Comparison of ENCODE assay signal across 1 cellular context in the genomic region with DNA sequence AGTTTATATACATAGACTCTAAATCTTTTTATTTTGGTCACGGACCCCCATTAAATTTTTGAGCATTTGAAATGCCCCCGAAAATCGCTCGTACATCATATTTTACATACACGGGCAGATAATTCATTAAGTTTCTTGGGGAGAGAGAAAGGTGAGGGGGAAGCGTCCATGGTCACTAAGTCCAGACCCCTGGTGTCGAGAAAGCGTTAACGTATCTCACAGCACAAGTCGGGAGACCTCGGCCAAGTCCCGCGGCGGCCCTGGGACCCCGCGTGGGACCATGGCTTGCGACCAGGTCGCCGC.
A peak's percentile ranks its signal among the peaks of the same experiment; 100 is the strongest.
TF ChIP-seq lines count a peak whose summit lies in the region.

No MANE protein-coding gene starts in this region.

TF ChIP-seq in HepG2, 621 proteins besides CTCF, POLR2A, EP300 and RAD21 (continued from another document):
- TF ChIP-seq SP140L (CRISPR knock-in tag; IDR thresholded peaks at IDR 0.05; ENCODE audit: borderline replicate concordance): peak; percentile 28; the same call in 1 of the 2 replicates
- no peak for TF ChIP-seq ZFP36 (IDR thresholded peaks at IDR 0.05; ENCODE audit: borderline replicate concordance, low read depth, low read length, partially characterized antibody)
- no peak for TF ChIP-seq TCF12 (IDR thresholded peaks at IDR 0.05)
- peak; percentile 12; the same call in 1 of the 2 replicates for TF ChIP-seq TCF12 (CRISPR knock-in tag; IDR thresholded peaks at IDR 0.05)
- TF ChIP-seq, protein P1, sequence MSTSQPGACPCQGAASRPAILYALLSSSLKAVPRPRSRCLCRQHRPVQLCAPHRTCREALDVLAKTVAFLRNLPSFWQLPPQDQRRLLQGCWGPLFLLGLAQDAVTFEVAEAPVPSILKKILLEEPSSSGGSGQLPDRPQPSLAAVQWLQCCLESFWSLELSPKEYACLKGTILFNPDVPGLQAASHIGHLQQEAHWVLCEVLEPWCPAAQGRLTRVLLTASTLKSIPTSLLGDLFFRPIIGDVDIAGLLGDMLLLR (CRISPR knock-in tag; IDR thresholded peaks at IDR 0.05): peak; percentile 69; the same call in 1 of the 2 replicates
- 0 out of 2 replicates have a peak, but pooled peaks have one; percentile 25 for TF ChIP-seq MIXL1 (CRISPR knock-in tag; IDR thresholded peaks at IDR 0.05)
- TF ChIP-seq FOSL2 (CRISPR knock-in tag; IDR thresholded peaks at IDR 0.05): 0 out of 2 replicates have a peak, but pooled peaks have one; percentile 43
- TF ChIP-seq, protein P2, sequence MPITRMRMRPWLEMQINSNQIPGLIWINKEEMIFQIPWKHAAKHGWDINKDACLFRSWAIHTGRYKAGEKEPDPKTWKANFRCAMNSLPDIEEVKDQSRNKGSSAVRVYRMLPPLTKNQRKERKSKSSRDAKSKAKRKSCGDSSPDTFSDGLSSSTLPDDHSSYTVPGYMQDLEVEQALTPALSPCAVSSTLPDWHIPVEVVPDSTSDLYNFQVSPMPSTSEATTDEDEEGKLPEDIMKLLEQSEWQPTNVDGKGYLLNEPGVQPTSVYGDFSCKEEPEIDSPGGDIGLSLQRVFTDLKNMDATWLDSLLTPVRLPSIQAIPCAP (CRISPR knock-in tag; IDR thresholded peaks at IDR 0.05; ENCODE audit: low read depth): 0 out of 2 replicates have a peak, but pooled peaks have one; percentile 20
- TF ChIP-seq POLR2AphosphoS5 (IDR thresholded peaks at IDR 0.05; ENCODE audit: low read depth, low read length): 0 out of 2 replicates have a peak, but pooled peaks have one; percentile 18
- TF ChIP-seq KDM5A (IDR thresholded peaks at IDR 0.05; ENCODE audit: borderline replicate concordance, low read length): peak; percentile 21; the same call in 1 of the 2 replicates
- peak; percentile 79; the same call in 1 of the 2 replicates for TF ChIP-seq ZBTB7B (CRISPR knock-in tag; IDR thresholded peaks at IDR 0.05)
- peak; percentile 34 for TF ChIP-seq TEAD3 (CRISPR knock-in tag; optimal IDR thresholded peaks at IDR 0.05; ENCODE audit: borderline replicate concordance)
- TF ChIP-seq, protein P3, sequence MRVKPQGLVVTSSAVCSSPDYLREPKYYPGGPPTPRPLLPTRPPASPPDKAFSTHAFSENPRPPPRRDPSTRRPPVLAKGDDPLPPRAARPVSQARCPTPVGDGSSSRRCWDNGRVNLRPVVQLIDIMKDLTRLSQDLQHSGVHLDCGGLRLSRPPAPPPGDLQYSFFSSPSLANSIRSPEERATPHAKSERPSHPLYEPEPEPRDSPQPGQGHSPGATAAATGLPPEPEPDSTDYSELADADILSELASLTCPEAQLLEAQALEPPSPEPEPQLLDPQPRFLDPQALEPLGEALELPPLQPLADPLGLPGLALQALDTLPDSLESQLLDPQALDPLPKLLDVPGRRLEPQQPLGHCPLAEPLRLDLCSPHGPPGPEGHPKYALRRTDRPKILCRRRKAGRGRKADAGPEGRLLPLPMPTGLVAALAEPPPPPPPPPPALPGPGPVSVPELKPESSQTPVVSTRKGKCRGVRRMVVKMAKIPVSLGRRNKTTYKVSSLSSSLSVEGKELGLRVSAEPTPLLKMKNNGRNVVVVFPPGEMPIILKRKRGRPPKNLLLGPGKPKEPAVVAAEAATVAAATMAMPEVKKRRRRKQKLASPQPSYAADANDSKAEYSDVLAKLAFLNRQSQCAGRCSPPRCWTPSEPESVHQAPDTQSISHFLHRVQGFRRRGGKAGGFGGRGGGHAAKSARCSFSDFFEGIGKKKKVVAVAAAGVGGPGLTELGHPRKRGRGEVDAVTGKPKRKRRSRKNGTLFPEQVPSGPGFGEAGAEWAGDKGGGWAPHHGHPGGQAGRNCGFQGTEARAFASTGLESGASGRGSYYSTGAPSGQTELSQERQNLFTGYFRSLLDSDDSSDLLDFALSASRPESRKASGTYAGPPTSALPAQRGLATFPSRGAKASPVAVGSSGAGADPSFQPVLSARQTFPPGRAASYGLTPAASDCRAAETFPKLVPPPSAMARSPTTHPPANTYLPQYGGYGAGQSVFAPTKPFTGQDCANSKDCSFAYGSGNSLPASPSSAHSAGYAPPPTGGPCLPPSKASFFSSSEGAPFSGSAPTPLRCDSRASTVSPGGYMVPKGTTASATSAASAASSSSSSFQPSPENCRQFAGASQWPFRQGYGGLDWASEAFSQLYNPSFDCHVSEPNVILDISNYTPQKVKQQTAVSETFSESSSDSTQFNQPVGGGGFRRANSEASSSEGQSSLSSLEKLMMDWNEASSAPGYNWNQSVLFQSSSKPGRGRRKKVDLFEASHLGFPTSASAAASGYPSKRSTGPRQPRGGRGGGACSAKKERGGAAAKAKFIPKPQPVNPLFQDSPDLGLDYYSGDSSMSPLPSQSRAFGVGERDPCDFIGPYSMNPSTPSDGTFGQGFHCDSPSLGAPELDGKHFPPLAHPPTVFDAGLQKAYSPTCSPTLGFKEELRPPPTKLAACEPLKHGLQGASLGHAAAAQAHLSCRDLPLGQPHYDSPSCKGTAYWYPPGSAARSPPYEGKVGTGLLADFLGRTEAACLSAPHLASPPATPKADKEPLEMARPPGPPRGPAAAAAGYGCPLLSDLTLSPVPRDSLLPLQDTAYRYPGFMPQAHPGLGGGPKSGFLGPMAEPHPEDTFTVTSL (CRISPR knock-in tag; IDR thresholded peaks at IDR 0.05; ENCODE audit: borderline replicate concordance): 0 out of 2 replicates have a peak, but pooled peaks have one; percentile 15
- no peak for TF ChIP-seq RBM39 (IDR thresholded peaks at IDR 0.05; ENCODE audit: low read depth, low read length, poor library complexity, severe bottlenecking)
- TF ChIP-seq, protein P4, sequence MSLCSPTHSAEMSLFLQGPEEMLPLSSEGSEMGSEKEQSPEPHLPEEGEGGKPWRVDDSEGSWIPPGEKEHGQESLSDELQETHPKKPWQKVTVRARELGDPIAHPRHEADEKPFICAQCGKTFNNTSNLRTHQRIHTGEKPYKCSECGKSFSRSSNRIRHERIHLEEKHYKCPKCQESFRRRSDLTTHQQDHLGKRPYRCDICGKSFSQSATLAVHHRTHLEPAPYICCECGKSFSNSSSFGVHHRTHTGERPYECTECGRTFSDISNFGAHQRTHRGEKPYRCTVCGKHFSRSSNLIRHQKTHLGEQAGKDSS (CRISPR knock-in tag; IDR thresholded peaks at IDR 0.05; ENCODE audit: borderline replicate concordance, low read depth): 0 out of 2 replicates have a peak, but pooled peaks have one; percentile 6
- no peak for TF ChIP-seq ZNF263 (CRISPR knock-in tag; IDR thresholded peaks at IDR 0.05)
- no peak for TF ChIP-seq ZNF292 (CRISPR knock-in tag; IDR thresholded peaks at IDR 0.05; ENCODE audit: borderline replicate concordance, low read depth)
- TF ChIP-seq ZNF430 (CRISPR knock-in tag; IDR thresholded peaks at IDR 0.05): 0 out of 2 replicates have a peak, but pooled peaks have one; percentile 4
